Comparison of ENCODE assay signal across 8 cellular contexts in the genomic region with DNA sequence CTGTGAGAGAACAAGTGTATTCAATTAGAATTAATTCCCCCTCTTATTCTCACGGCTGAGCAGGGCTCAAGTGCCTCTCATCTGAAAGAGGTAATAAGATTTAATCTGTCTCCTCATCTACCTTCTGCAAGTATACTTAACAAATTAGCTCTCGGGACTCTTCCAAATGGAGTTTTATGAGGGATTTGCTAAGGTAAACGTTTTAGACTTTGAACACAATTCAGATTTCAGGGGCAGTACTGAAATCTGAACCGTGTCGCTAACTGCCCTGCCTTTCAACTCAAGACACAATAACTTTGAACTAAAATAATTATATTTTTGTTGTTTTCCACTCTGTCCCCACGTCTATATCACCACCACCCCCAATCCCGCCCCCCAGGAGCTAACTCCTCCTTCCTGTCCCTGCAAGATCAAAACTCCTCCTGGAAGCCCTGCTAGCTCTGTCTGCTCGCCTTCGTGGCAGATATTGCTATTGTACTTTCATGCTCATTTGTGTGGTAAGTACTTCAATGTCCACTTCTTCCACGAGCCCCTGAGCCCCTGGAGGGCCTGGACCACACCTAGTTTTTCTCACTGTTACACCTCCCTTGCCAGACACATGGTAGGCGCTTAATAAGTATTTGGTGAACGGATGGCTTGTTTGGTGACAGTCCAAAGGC. TPM values are rescaled to one million over a fixed set of nuclear protein-coding genes. Genes with fewer than 3 reads are reported as not detected.
DNase-seq lines count a peak whose midpoint lies in the region; ATAC-seq, FAIRE-seq and TF ChIP-seq lines count a peak whose summit lies in the region.
"Not testable (repeated sequence)": the region's sequence is repeated elsewhere in the genome, so short reads cannot be mapped to it uniquely, and the experiment has no call there.

No MANE protein-coding gene starts in this region.

- not testable (repeated sequence) for H3K79me2 ChIP-seq in HepG2 (ENCODE audit: insufficient read depth, low read length)

- H3K9ac ChIP-seq in HepG2 (ENCODE audit: insufficient read depth, low read depth, low read length): peak overlapping the region; percentile 56

- TF ChIP-seq CTCF in esophagus muscularis mucosa (IDR thresholded peaks at IDR 0.05); HepG2 (CRISPR knock-in tag; IDR thresholded peaks at IDR 0.05); vagina (IDR thresholded peaks at IDR 0.05): not testable (repeated sequence)

- CTCF ChIA-PET in HepG2 (lab: Yijun Ruan, JAX; ENCODE audit: low intra/inter-chr PET ratio, low total read pairs): not testable (repeated sequence)

- intact Hi-C loops in esophagus muscularis mucosa (cut with DNase I): loop anchor here (10.0 kb wide), 1 partner anchor 150 kb away; no protein-coding TSS in a partner anchor
- intact Hi-C loops in HepG2 (cut with micrococcal nuclease; ENCODE audit: unreplicated experiment); posterior vena cava (cut with DNase I); vagina (cut with DNase I): not testable (repeated sequence)

- peak overlapping the region; percentile 70 for H3K4me2 ChIP-seq in HepG2 (ENCODE audit: low read depth, low read length)

- in situ Hi-C loops in HepG2 (cut with HindIII; ENCODE audit: extremely low pct_ligation_motif_present, low pct_unique_long_range_greater_than_20kb): not testable (repeated sequence)

- not testable (repeated sequence) for H3K27me3 ChIP-seq in esophagus muscularis mucosa; HepG2 (ENCODE audit: control insufficient read depth in 1 of 2, insufficient read depth in 2 of 2, low read length in 2 of 2); vagina

- peak overlapping the region; percentile 70 to 92 (median 76) for H3K4me3 ChIP-seq in esophagus muscularis mucosa
- peak overlapping the region; percentile 51 to 69 (median 69); a peak in 5 of 6 replicates for H3K4me3 ChIP-seq in HepG2 (replicated peaks in 1 of 3; ENCODE audit: insufficient read depth in 1 of 3, low read depth in 2 of 3, low read length in 3 of 3)
- H3K4me3 ChIP-seq in vagina: peak overlapping the region; percentile 56 to 58

- WGBS in esophagus muscularis mucosa: 7% methylated on average over 12 of the region's 12 CpGs
- 5% methylated on average over 12 of the region's 12 CpGs for WGBS in HepG2 (ENCODE audit: low lambda C conversion rate)

- H3K4me1 ChIP-seq in esophagus muscularis mucosa: peaks cover 5 to 18% (median 16%) of the 10 kb centered on the region in 4 donors
- not testable (repeated sequence) for H3K4me1 ChIP-seq in HepG2 (ENCODE audit: insufficient read depth, low read length)
- peaks cover 16% of the 10 kb centered on the region for H3K4me1 ChIP-seq in vagina

- POLR2A ChIA-PET in HepG2 (lab: Yijun Ruan, JAX): interaction anchor here (1.1 kb wide), 1 partner anchor 52 kb away, joined by 3 read pairs; no protein-coding TSS in a partner anchor

- H4K20me1 ChIP-seq in HepG2 (ENCODE audit: insufficient read depth, low read length): not testable (repeated sequence)

- not testable (repeated sequence) for H3K36me3 ChIP-seq in esophagus muscularis mucosa; HepG2 (replicated peaks in 1 of 2; ENCODE audit: control insufficient read depth in 1 of 2, insufficient read depth in 2 of 2, low read length in 2 of 2); vagina

- TF ChIP-seq RAD21 in HepG2 (CRISPR knock-in tag; IDR thresholded peaks at IDR 0.05): not testable (repeated sequence)

- TF ChIP-seq EP300 in esophagus muscularis mucosa (IDR thresholded peaks at IDR 0.05); HepG2 (IDR thresholded peaks at IDR 0.05; ENCODE audit: low read depth in 2 of 2, low read length in 2 of 2); HepG2 (CRISPR knock-in tag; IDR thresholded peaks at IDR 0.05; ENCODE audit: borderline replicate concordance): not testable (repeated sequence)

- ATAC-seq in HepG2: not testable (repeated sequence)

- not testable (repeated sequence) for H2AFZ ChIP-seq in HepG2 (ENCODE audit: low read length)

- H3K27ac ChIP-seq in esophagus muscularis mucosa (replicated peaks in 1 of 4) (peak overlapping the region; percentile 86 to 93 (median 92)), HepG2 (ENCODE audit: extremely low read length, insufficient read depth, low read length) (peak overlapping the region; percentile 52), vagina (peak overlapping the region; percentile 94)

- BruUV-seq in HepG2 (replicated peaks; lab: Mats Ljungman, UMichigan): not testable (repeated sequence)

- not testable (repeated sequence) for TF ChIP-seq POLR2A in esophagus muscularis mucosa (IDR thresholded peaks at IDR 0.05; ENCODE audit: low read depth); HepG2 (IDR thresholded peaks at IDR 0.05; ENCODE audit: insufficient read depth in 1 of 2, low read depth in 2 of 2, low read length in 2 of 2); vagina (IDR thresholded peaks at IDR 0.05)

- DNase-seq in EL (peak; percentile 54), MV-4-11 (lab: John Stamatoyannopoulos, UW) (peak; percentile 0), SK-N-DZ (ENCODE audit: low spot score) (peak; percentile 30), amniotic epithelial cell (ENCODE audit: low read depth) (peak; percentile 20), posterior vena cava (ENCODE audit: low spot score) (peak; percentile 23), vagina (ENCODE audit: extremely low spot score in 2 of 2) (peak in 1 of 2 donors; percentile 90)
- DNase-seq in esophagus muscularis mucosa (ENCODE audit: extremely low spot score); HepG2 (ENCODE audit: low spot score): not testable (repeated sequence)

- not testable (repeated sequence) for FAIRE-seq in HepG2 (lab: Jason Lieb, UNC)

- H3K9me3 ChIP-seq in esophagus muscularis mucosa; HepG2 (ENCODE audit: low read length); vagina: not testable (repeated sequence)

RNA-seq across cellular contexts. Expression of gene ROPN1B, which starts 54.1 kb away (rescaled TPM):
- not detected in 2 replicates for polyA plus RNA-seq in SK-N-DZ (2014; cell fraction: cytosol; rRNA removed)
- polyA plus RNA-seq in SK-N-DZ (2014; cell fraction: nucleus; rRNA removed): not detected in 2 replicates
- total RNA-seq in esophagus muscularis mucosa: under 1 TPM in 1 of 4 donors, not detected in 3; 0.52 TPM
- not detected in 2 replicates for total RNA-seq in HepG2 (2016; rRNA removed; fragmentation: Illumina TruSeq; extraction: Trizol)
- not detected in 2 replicates for total RNA-seq in HepG2 (2016; cell fraction: cytosol; rRNA removed; fragmentation: Illumina TruSeq; extraction: Trizol; ENCODE audit: low read depth)
- not detected in 2 replicates for total RNA-seq in HepG2 (2016; cell fraction: insoluble cytoplasmic fraction; rRNA removed; fragmentation: Illumina TruSeq; extraction: Trizol)
- not detected in 2 replicates for total RNA-seq in HepG2 (2016; cell fraction: membrane; rRNA removed; fragmentation: Illumina TruSeq; extraction: Trizol)
- total RNA-seq in HepG2 (2016; cell fraction: nucleus; rRNA removed; fragmentation: Illumina TruSeq; extraction: Trizol): not detected in 2 replicates
- not detected in 2 replicates for polyA plus RNA-seq in HepG2 (2011; rRNA removed)
- not detected in 2 replicates for polyA plus RNA-seq in HepG2 (2011; cell fraction: cytosol; rRNA removed)
- not detected in 2 replicates for polyA plus RNA-seq in HepG2 (2011; cell fraction: nucleus; rRNA removed)
- polyA plus RNA-seq in HepG2 (2012): 0.12 TPM in 1 of 2 replicates, not detected in the other
- not detected in 2 replicates for polyA plus RNA-seq in HepG2 (2016; cell fraction: cytosol; fragmentation: Illumina TruSeq; extraction: Trizol; ENCODE audit: low read depth)
- not detected in 2 replicates for polyA plus RNA-seq in HepG2 (2016; cell fraction: insoluble cytoplasmic fraction; fragmentation: Illumina TruSeq; extraction: Trizol; ENCODE audit: low read depth)
- polyA plus RNA-seq in HepG2 (2016; cell fraction: membrane; fragmentation: Illumina TruSeq; extraction: Trizol; ENCODE audit: low read depth): not detected in 2 replicates
- not detected in 2 replicates for polyA plus RNA-seq in HepG2 (2016; cell fraction: nucleus; fragmentation: Illumina TruSeq; extraction: Trizol; ENCODE audit: insufficient read depth, low read depth)
- 0.26 TPM in 1 of 2 replicates, not detected in the other for polyA minus RNA-seq in HepG2 (2011; rRNA and poly(A)+ RNA removed; ENCODE audit: low replicate concordance)
- not detected in 2 replicates for polyA minus RNA-seq in HepG2 (2011; cell fraction: cytosol; rRNA and poly(A)+ RNA removed)
- polyA minus RNA-seq in HepG2 (2011; cell fraction: nucleus; rRNA and poly(A)+ RNA removed): not detected in 2 replicates
- not detected for total RNA-seq in posterior vena cava
- not detected for total RNA-seq in vagina
